3 cellular contexts compared by ENCODE assay signal in genomic region chr10:10471758-10472157, GRCh38.
"Had no signal": no experiment of that assay in that cellular context is flagged by ENCODE, and none has a peak within 500 bp of the region (broad histone marks: within the 10 kb centered on the region; RNA-seq: fewer than 3 reads in every experiment).

No MANE protein-coding gene starts in this region.

- H3K4me3 ChIP-seq: GM12878 had no signal

- DNase-seq: GDM1, GF-D8 had no signal

- ATAC-seq: GM12878 had no signal
